1 cellular context compared by ENCODE assay signal in genomic region chr15:60721232-60721576, GRCh38.
TF ChIP-seq lines count a peak whose summit lies in the region.

No MANE protein-coding gene starts in this region.

TF ChIP-seq in IMR-90, 13 proteins besides CTCF, POLR2A, EP300 and RAD21:
- TF ChIP-seq MAFK (IDR thresholded peaks at IDR 0.05; ENCODE audit: low read depth, low read length) (no peak), ELK1 (IDR thresholded peaks at IDR 0.05; ENCODE audit: borderline replicate concordance, low read depth, low read length) (no peak)
